ENCODE assay signal across 1 cellular context in genomic region chr14:68663385-68664076, GRCh38.
TF ChIP-seq lines count a peak whose summit lies in the region.

No MANE protein-coding gene starts in this region.

TF ChIP-seq in GM12878, 131 proteins besides CTCF, POLR2A, EP300 and RAD21 (continued from another document and continues in another):
- TF ChIP-seq SMARCA5 (IDR thresholded peaks at IDR 0.05) = peak; percentile 67
- TF ChIP-seq, protein P1, sequence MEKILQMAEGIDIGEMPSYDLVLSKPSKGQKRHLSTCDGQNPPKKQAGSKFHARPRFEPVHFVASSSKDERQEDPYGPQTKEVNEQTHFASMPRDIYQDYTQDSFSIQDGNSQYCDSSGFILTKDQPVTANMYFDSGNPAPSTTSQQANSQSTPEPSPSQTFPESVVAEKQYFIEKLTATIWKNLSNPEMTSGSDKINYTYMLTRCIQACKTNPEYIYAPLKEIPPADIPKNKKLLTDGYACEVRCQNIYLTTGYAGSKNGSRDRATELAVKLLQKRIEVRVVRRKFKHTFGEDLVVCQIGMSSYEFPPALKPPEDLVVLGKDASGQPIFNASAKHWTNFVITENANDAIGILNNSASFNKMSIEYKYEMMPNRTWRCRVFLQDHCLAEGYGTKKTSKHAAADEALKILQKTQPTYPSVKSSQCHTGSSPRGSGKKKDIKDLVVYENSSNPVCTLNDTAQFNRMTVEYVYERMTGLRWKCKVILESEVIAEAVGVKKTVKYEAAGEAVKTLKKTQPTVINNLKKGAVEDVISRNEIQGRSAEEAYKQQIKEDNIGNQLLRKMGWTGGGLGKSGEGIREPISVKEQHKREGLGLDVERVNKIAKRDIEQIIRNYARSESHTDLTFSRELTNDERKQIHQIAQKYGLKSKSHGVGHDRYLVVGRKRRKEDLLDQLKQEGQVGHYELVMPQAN (conservative IDR thresholded peaks at IDR 0.05) = peak; percentile 48; the same call in 1 of the 2 replicates
- no peak for TF ChIP-seq YBX1 (IDR thresholded peaks at IDR 0.05)
- peak; percentile 97 for TF ChIP-seq MEF2A (IDR thresholded peaks at IDR 0.05; ENCODE audit: insufficient read depth, low read depth, low read length)
- TF ChIP-seq STAT1 (conservative IDR thresholded peaks at IDR 0.05) = no peak
- no peak for TF ChIP-seq GABPA (IDR thresholded peaks at IDR 0.05; ENCODE audit: low read depth)
- no peak for TF ChIP-seq PRDM15 (CRISPR knock-in tag; IDR thresholded peaks at IDR 0.05)
- no peak for TF ChIP-seq CHD1 (IDR thresholded peaks at IDR 0.05; ENCODE audit: low read depth, low read length)
- TF ChIP-seq RCOR1 (conservative IDR thresholded peaks at IDR 0.05; ENCODE audit: low read depth, low read length) = 0 out of 2 replicates have a peak, but pooled peaks have one; percentile 83
- TF ChIP-seq SIX5 (IDR thresholded peaks at IDR 0.05; ENCODE audit: low read depth, low read length, severe bottlenecking) = peak; percentile 2
- 0 out of 2 replicates have a peak, but pooled peaks have one; percentile 41 for TF ChIP-seq HDGF (IDR thresholded peaks at IDR 0.05)
- TF ChIP-seq ELK1 (IDR thresholded peaks at IDR 0.05; ENCODE audit: low read depth, low read length) = no peak
- no peak for TF ChIP-seq KLF5 (IDR thresholded peaks at IDR 0.05; ENCODE audit: partially characterized antibody)
- TF ChIP-seq STAT3 (IDR thresholded peaks at IDR 0.05; ENCODE audit: low read depth, low read length) = peak; percentile 78; the same call in 1 of the 2 replicates
- TF ChIP-seq ZNF24 (IDR thresholded peaks at IDR 0.05) = peak; percentile 45; the same call in 1 of the 2 replicates
- TF ChIP-seq IRF4 (IDR thresholded peaks at IDR 0.05; ENCODE audit: low read depth, low read length) = peak; percentile 99
- TF ChIP-seq NFYA (IDR thresholded peaks at IDR 0.05; ENCODE audit: borderline replicate concordance, low read depth, low read length) = no peak
- peak; percentile 54; the same call in 1 of the 2 replicates for TF ChIP-seq MXI1 (IDR thresholded peaks at IDR 0.05; ENCODE audit: low read depth, low read length)
- no peak for TF ChIP-seq CBX5 (IDR thresholded peaks at IDR 0.05; ENCODE audit: low read depth)
- TF ChIP-seq ZBTB33 (IDR thresholded peaks at IDR 0.05) = no peak
- no peak for TF ChIP-seq NFXL1 (IDR thresholded peaks at IDR 0.05; ENCODE audit: borderline replicate concordance)
- no peak for TF ChIP-seq ESRRA (IDR thresholded peaks at IDR 0.05; ENCODE audit: low read length)
- no peak for TF ChIP-seq ZNF592 (IDR thresholded peaks at IDR 0.05)
- TF ChIP-seq JUND (IDR thresholded peaks at IDR 0.05; ENCODE audit: low read depth, low read length) = peak; percentile 95
- TF ChIP-seq ETV6 (conservative IDR thresholded peaks at IDR 0.05 in 1 of 2, IDR thresholded peaks at IDR 0.05 in 1 of 2; ENCODE audit: borderline replicate concordance in 1 of 2, low read depth in 1 of 2) = peak in 1 of 2 experiments; percentile 93; a peak in 2 of 4 replicates
- TF ChIP-seq, protein P2, sequence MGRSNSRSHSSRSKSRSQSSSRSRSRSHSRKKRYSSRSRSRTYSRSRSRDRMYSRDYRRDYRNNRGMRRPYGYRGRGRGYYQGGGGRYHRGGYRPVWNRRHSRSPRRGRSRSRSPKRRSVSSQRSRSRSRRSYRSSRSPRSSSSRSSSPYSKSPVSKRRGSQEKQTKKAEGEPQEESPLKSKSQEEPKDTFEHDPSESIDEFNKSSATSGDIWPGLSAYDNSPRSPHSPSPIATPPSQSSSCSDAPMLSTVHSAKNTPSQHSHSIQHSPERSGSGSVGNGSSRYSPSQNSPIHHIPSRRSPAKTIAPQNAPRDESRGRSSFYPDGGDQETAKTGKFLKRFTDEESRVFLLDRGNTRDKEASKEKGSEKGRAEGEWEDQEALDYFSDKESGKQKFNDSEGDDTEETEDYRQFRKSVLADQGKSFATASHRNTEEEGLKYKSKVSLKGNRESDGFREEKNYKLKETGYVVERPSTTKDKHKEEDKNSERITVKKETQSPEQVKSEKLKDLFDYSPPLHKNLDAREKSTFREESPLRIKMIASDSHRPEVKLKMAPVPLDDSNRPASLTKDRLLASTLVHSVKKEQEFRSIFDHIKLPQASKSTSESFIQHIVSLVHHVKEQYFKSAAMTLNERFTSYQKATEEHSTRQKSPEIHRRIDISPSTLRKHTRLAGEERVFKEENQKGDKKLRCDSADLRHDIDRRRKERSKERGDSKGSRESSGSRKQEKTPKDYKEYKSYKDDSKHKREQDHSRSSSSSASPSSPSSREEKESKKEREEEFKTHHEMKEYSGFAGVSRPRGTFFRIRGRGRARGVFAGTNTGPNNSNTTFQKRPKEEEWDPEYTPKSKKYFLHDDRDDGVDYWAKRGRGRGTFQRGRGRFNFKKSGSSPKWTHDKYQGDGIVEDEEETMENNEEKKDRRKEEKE (IDR thresholded peaks at IDR 0.05) = no peak
- TF ChIP-seq, protein P3, sequence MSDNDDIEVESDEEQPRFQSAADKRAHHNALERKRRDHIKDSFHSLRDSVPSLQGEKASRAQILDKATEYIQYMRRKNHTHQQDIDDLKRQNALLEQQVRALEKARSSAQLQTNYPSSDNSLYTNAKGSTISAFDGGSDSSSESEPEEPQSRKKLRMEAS (IDR thresholded peaks at IDR 0.05; ENCODE audit: low read depth, low read length) = no peak; the same call in 1 of the 2 replicates
- peak; percentile 95 for TF ChIP-seq PAX5 (IDR thresholded peaks at IDR 0.05; ENCODE audit: borderline replicate concordance, low read depth, low read length)
- no peak; the same call in 1 of the 2 replicates for TF ChIP-seq ZNF207 (IDR thresholded peaks at IDR 0.05; ENCODE audit: borderline replicate concordance)
- TF ChIP-seq NBN (IDR thresholded peaks at IDR 0.05) = peak; percentile 84
- TF ChIP-seq, protein P4, sequence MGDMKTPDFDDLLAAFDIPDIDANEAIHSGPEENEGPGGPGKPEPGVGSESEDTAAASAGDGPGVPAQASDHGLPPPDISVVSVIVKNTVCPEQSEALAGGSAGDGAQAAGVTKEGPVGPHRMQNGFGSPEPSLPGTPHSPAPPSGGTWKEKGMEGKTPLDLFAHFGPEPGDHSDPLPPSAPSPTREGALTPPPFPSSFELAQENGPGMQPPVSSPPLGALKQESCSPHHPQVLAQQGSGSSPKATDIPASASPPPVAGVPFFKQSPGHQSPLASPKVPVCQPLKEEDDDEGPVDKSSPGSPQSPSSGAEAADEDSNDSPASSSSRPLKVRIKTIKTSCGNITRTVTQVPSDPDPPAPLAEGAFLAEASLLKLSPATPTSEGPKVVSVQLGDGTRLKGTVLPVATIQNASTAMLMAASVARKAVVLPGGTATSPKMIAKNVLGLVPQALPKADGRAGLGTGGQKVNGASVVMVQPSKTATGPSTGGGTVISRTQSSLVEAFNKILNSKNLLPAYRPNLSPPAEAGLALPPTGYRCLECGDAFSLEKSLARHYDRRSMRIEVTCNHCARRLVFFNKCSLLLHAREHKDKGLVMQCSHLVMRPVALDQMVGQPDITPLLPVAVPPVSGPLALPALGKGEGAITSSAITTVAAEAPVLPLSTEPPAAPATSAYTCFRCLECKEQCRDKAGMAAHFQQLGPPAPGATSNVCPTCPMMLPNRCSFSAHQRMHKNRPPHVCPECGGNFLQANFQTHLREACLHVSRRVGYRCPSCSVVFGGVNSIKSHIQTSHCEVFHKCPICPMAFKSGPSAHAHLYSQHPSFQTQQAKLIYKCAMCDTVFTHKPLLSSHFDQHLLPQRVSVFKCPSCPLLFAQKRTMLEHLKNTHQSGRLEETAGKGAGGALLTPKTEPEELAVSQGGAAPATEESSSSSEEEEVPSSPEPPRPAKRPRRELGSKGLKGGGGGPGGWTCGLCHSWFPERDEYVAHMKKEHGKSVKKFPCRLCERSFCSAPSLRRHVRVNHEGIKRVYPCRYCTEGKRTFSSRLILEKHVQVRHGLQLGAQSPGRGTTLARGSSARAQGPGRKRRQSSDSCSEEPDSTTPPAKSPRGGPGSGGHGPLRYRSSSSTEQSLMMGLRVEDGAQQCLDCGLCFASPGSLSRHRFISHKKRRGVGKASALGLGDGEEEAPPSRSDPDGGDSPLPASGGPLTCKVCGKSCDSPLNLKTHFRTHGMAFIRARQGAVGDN (IDR thresholded peaks at IDR 0.05) = peak; percentile 69; the same call in 1 of the 2 replicates
- peak; percentile 87 for TF ChIP-seq NR2F1 (conservative IDR thresholded peaks at IDR 0.05)
